17 cellular contexts compared by ENCODE assay signal in genomic region chr14:22003471-22003870, GRCh38.
A peak's percentile ranks its signal among the peaks of the same experiment; 100 is the strongest.
DNase-seq lines count a peak whose midpoint lies in the region; ATAC-seq lines count a peak whose summit lies in the region.
"Had no signal": no experiment of that assay in that cellular context is flagged by ENCODE, and none has a peak within 500 bp of the region (broad histone marks: within the 10 kb centered on the region; RNA-seq: fewer than 3 reads in every experiment).

No MANE protein-coding gene starts in this region.

- H3K36me3 Mint-ChIP-seq in T-helper 17 cell (ENCODE audit: low read depth): no peaks in the 10 kb centered on the region
- peaks cover 5% of the 10 kb centered on the region for H3K36me3 Mint-ChIP-seq in activated naive CD8-positive, alpha-beta T cell treated with anti-CD3 and anti-CD28 coated beads, Interleukin-2, amount 10 ng/mL, durations not matched to agents 7 days and 5 days

- H3K27me3 Mint-ChIP-seq in T-helper 17 cell: no peaks in the 10 kb centered on the region
- no peaks in the 10 kb centered on the region for H3K27me3 Mint-ChIP-seq in activated naive CD8-positive, alpha-beta T cell treated with anti-CD3 and anti-CD28 coated beads, Interleukin-2, amount 10 ng/mL, durations not matched to agents 7 days and 5 days

- peak; percentile 43 for ATAC-seq in T-helper 17 cell
- ATAC-seq in activated naive CD8-positive, alpha-beta T cell treated with anti-CD3 and anti-CD28 coated beads, Interleukin-2, amount 10 ng/mL, durations not matched to agents 7 days and 5 days (ENCODE audit: low read depth): peak; percentile 55
- ATAC-seq in esophagus mucosa: no peak

- peak overlapping the region; percentile 55 for H3K4me3 Mint-ChIP-seq in T-helper 17 cell
- H3K4me3 Mint-ChIP-seq in activated naive CD8-positive, alpha-beta T cell treated with anti-CD3 and anti-CD28 coated beads, Interleukin-2, amount 10 ng/mL, durations not matched to agents 7 days and 5 days: peak overlapping the region; percentile 82
- H3K4me3 Mint-ChIP-seq: B cell had no signal

- DNase-seq in stimulated activated CD4-positive, alpha-beta T cell treated with anti-CD3 and anti-CD28 coated beads, Interleukin-4, amount 100 ng/mL, for 1 hour: peak; percentile 18
- DNase-seq in stimulated activated CD4-positive, alpha-beta T cell treated with anti-CD3 and anti-CD28 coated beads, Interleukin-2, amount 100 ng/mL, for 48 hours: no peak
- DNase-seq in T-helper 17 cell: no peak
- peak; percentile 42 for DNase-seq in activated naive CD8-positive, alpha-beta T cell treated with anti-CD3 and anti-CD28 coated beads, Interleukin-2, amount 10 ng/mL, durations not matched to agents 7 days and 5 days
- DNase-seq in AG20443 (ENCODE audit: low spot score): no peak
- no peak for DNase-seq in SIG-M5 (lab: John Stamatoyannopoulos, UW)
- DNase-seq: DMS153, KG1, left lung, NCI-H1105, ovary had no signal

- H3K27me3 ChIP-seq in thymus (ENCODE audit: control insufficient read depth, insufficient read depth): no peaks in the 10 kb centered on the region
- H3K27me3 ChIP-seq: esophagus muscularis mucosa, left lung, ovary, tibial nerve had no signal

- no peaks in the 10 kb centered on the region for H3K4me1 Mint-ChIP-seq in T-helper 17 cell
- peaks cover 15% of the 10 kb centered on the region for H3K4me1 Mint-ChIP-seq in activated naive CD8-positive, alpha-beta T cell treated with anti-CD3 and anti-CD28 coated beads, Interleukin-2, amount 10 ng/mL, durations not matched to agents 7 days and 5 days
- H3K4me1 Mint-ChIP-seq: B cell had no signal

- H3K36me3 ChIP-seq in thymus (ENCODE audit: control insufficient read depth, insufficient read depth): no peaks in the 10 kb centered on the region
- H3K36me3 ChIP-seq: esophagus muscularis mucosa, left lung, ovary, tibial nerve had no signal

- H3K9me3 ChIP-seq in T-helper 17 cell (ENCODE audit: control insufficient read depth, low read length, poor library complexity, severe bottlenecking): no peaks in the 10 kb centered on the region
- no peaks in the 10 kb centered on the region for H3K9me3 ChIP-seq in thymus (ENCODE audit: control insufficient read depth)
- H3K9me3 ChIP-seq: left lung, ovary had no signal

- peak overlapping the region; percentile 34 for H3K4me3 ChIP-seq in thymus (ENCODE audit: low read length)
- H3K4me3 ChIP-seq: esophagus muscularis mucosa, left lung, ovary, PC-9, tibial nerve had no signal

- H3K9me3 Mint-ChIP-seq in activated naive CD8-positive, alpha-beta T cell treated with anti-CD3 and anti-CD28 coated beads, Interleukin-2, amount 10 ng/mL, durations not matched to agents 7 days and 5 days: no peaks in the 10 kb centered on the region

- H3K27ac Mint-ChIP-seq in T-helper 17 cell: peak overlapping the region; percentile 83
- H3K27ac Mint-ChIP-seq in activated naive CD8-positive, alpha-beta T cell treated with anti-CD3 and anti-CD28 coated beads, Interleukin-2, amount 10 ng/mL, durations not matched to agents 7 days and 5 days: peak overlapping the region; percentile 86
- H3K27ac Mint-ChIP-seq: B cell had no signal

- POLR2A ChIA-PET in activated naive CD8-positive, alpha-beta T cell treated with anti-CD3 and anti-CD28 coated beads, Interleukin-2, amount 10 ng/mL, durations not matched to agents 7 days and 5 days (lab: Charles Lee): interaction anchor here (0.6 to 3.1 kb wide), 10 partner anchors 9 to 566 kb away, joined by 3 to 12 read pairs (median 4); no protein-coding TSS in a partner anchor

- peak overlapping the region; percentile 10 for H3K27ac ChIP-seq in thymus (ENCODE audit: low read depth)
- H3K27ac ChIP-seq: esophagus muscularis mucosa, left lung, ovary, PC-9, tibial nerve had no signal

- H3K4me1 ChIP-seq in thymus (ENCODE audit: control insufficient read depth, insufficient read depth, low read length): peaks cover 11% of the 10 kb centered on the region
- H3K4me1 ChIP-seq: esophagus muscularis mucosa, left lung, tibial nerve had no signal

- whole genome bisulfite sequencing in thymus: 59% methylated on average over 9 of the region's 9 CpGs

Comparison
In these comparisons a context has a peak if more than half of its experiments do, and no peak if none do; other contexts are left out.
1. DNase-seq: peak in stimulated activated CD4-positive, alpha-beta T cell treated with anti-CD3 and anti-CD28 coated beads, Interleukin-4, amount 100 ng/mL, for 1 hour (single experiment) and activated naive CD8-positive, alpha-beta T cell treated with anti-CD3 and anti-CD28 coated beads, Interleukin-2, amount 10 ng/mL, durations not matched to agents 7 days and 5 days (single experiment); none in stimulated activated CD4-positive, alpha-beta T cell treated with anti-CD3 and anti-CD28 coated beads, Interleukin-2, amount 100 ng/mL, for 48 hours (0 of 2), T-helper 17 cell (0 of 3), AG20443 (single experiment) and SIG-M5 (single experiment).